Comparison of ENCODE assay signal across 9 cellular contexts in genomic region chr6:34527751-34528670, GRCh38. TPM values are rescaled to one million over a fixed set of nuclear protein-coding genes. Genes with fewer than 3 reads are reported as not detected.
DNase-seq lines count a peak whose midpoint lies in the region; ATAC-seq and TF ChIP-seq lines count a peak whose summit lies in the region.
"Had no signal": no experiment of that assay in that cellular context is flagged by ENCODE, and none has a peak within 500 bp of the region (broad histone marks: within the 10 kb centered on the region; RNA-seq: fewer than 3 reads in every experiment).

No MANE protein-coding gene starts in this region.

- H3K79me2 ChIP-seq in MM.1S (ENCODE audit: low read length) (no peaks in the 10 kb centered on the region), osteoblast (ENCODE audit: insufficient read depth, low read length) (no peaks in the 10 kb centered on the region)

- no peaks in the 10 kb centered on the region for H3K9me2 ChIP-seq in MM.1S (replicated peaks; ENCODE audit: insufficient read depth, low read length)

- H3K27ac ChIP-seq in MM.1S (ENCODE audit: low read length) = no peak overlapping the region
- no peak overlapping the region for H3K27ac ChIP-seq in osteoblast (ENCODE audit: low read depth, low read length)
- no peak overlapping the region for H3K27ac ChIP-seq in adrenal gland

- no peaks in the 10 kb centered on the region for H3K36me3 Mint-ChIP-seq in T-helper 2 cell treated with Interferon-gamma antibody and Interleukin-4, amounts not matched to agents 5 μg/mL and 100 μg/mL, for 36 hours (ENCODE audit: low read depth)
- no peaks in the 10 kb centered on the region for H3K36me3 Mint-ChIP-seq in chondrocyte (ENCODE audit: low read depth)

- no peak for TF ChIP-seq POLR2A in adrenal gland (IDR thresholded peaks at IDR 0.05)

- H3K36me3 ChIP-seq in MM.1S (replicated peaks; ENCODE audit: insufficient read depth, low read length) (no peaks in the 10 kb centered on the region), osteoblast (ENCODE audit: insufficient read depth, low read length) (no peaks in the 10 kb centered on the region), adrenal gland (replicated peaks in 1 of 2) (no peaks in the 10 kb centered on the region)

- no peaks in the 10 kb centered on the region for H3F3A ChIP-seq in MM.1S (ENCODE audit: insufficient read depth, low read length)

- H2AFZ ChIP-seq in MM.1S (ENCODE audit: low read length) (no peak overlapping the region), osteoblast (ENCODE audit: low read length) (no peak overlapping the region)

- TF ChIP-seq CTCF in MM.1S (IDR thresholded peaks at IDR 0.05; ENCODE audit: low read length) = no peak
- no peak for TF ChIP-seq CTCF in chondrocyte (IDR thresholded peaks at IDR 0.05)
- no peak for TF ChIP-seq CTCF in osteoblast (IDR thresholded peaks at IDR 0.05; ENCODE audit: extremely low read depth, low read depth, low read length)
- TF ChIP-seq CTCF in adrenal gland (IDR thresholded peaks at IDR 0.05) = no peak

- H3K9me3 Mint-ChIP-seq in T-helper 2 cell treated with Interferon-gamma antibody and Interleukin-4, amounts not matched to agents 5 μg/mL and 100 μg/mL, for 36 hours = no peaks in the 10 kb centered on the region
- H3K9me3 Mint-ChIP-seq in chondrocyte (ENCODE audit: low read depth) = no peaks in the 10 kb centered on the region

- no peak for ATAC-seq in GM21737 (IDR thresholded peaks at IDR 0.05; ENCODE audit: unreplicated experiment)

- no peak overlapping the region for H3K27ac Mint-ChIP-seq in T-helper 2 cell treated with Interferon-gamma antibody and Interleukin-4, amounts not matched to agents 5 μg/mL and 100 μg/mL, for 36 hours
- H3K27ac Mint-ChIP-seq in chondrocyte (ENCODE audit: unreplicated experiment) = no peak overlapping the region

- H3K9ac ChIP-seq in MM.1S (ENCODE audit: low read length) = peak overlapping the region; percentile 27; the same call in 1 of the 2 replicates

- peak overlapping the region; percentile 6 for H3K4me3 Mint-ChIP-seq in T-helper 2 cell treated with Interferon-gamma antibody and Interleukin-4, amounts not matched to agents 5 μg/mL and 100 μg/mL, for 36 hours
- peak overlapping the region; percentile 47 for H3K4me3 Mint-ChIP-seq in chondrocyte (ENCODE audit: unreplicated experiment)

- no peaks in the 10 kb centered on the region for H3K27me3 ChIP-seq in MM.1S (replicated peaks; ENCODE audit: insufficient read depth, low read length)
- no peaks in the 10 kb centered on the region for H3K27me3 ChIP-seq in osteoblast (ENCODE audit: insufficient read depth, low read length)
- H3K27me3 ChIP-seq in adrenal gland = no peaks in the 10 kb centered on the region

- H4K20me1 ChIP-seq in MM.1S (ENCODE audit: insufficient read depth, low read length) = no peaks in the 10 kb centered on the region
- no peaks in the 10 kb centered on the region for H4K20me1 ChIP-seq in osteoblast (ENCODE audit: insufficient read depth, low read length)

- H3K9me3 ChIP-seq in MM.1S (replicated peaks; ENCODE audit: insufficient read depth, low read length) (no peaks in the 10 kb centered on the region), osteoblast (ENCODE audit: low read depth, low read length) (no peaks in the 10 kb centered on the region), adrenal gland (replicated peaks in 1 of 3) (no peaks in the 10 kb centered on the region)

- peaks cover 3% of the 10 kb centered on the region; the same call in 1 of the 2 replicates for H3K4me1 ChIP-seq in MM.1S (ENCODE audit: low read length)
- H3K4me1 ChIP-seq in osteoblast (ENCODE audit: insufficient read depth, low read length) = peaks cover 4% of the 10 kb centered on the region
- peaks cover 3 to 4% of the 10 kb centered on the region in 2 donors for H3K4me1 ChIP-seq in adrenal gland (replicated peaks in 1 of 2)

- H3K4me2 ChIP-seq in MM.1S (ENCODE audit: low read depth, low read length) = peak overlapping the region; percentile 96; the same call in 1 of the 2 replicates
- H3K4me2 ChIP-seq in osteoblast (ENCODE audit: insufficient read depth, low read length) = peak overlapping the region; percentile 80

- H3K4me1 Mint-ChIP-seq in T-helper 2 cell treated with Interferon-gamma antibody and Interleukin-4, amounts not matched to agents 5 μg/mL and 100 μg/mL, for 36 hours (ENCODE audit: low read depth) = no peaks in the 10 kb centered on the region
- peaks cover 8% of the 10 kb centered on the region for H3K4me1 Mint-ChIP-seq in chondrocyte (ENCODE audit: low read depth)

- no peaks in the 10 kb centered on the region for H3K27me3 Mint-ChIP-seq in T-helper 2 cell treated with Interferon-gamma antibody and Interleukin-4, amounts not matched to agents 5 μg/mL and 100 μg/mL, for 36 hours (ENCODE audit: low read depth)
- no peaks in the 10 kb centered on the region for H3K27me3 Mint-ChIP-seq in chondrocyte (ENCODE audit: low read depth)

- intact Hi-C loops in adrenal gland (cut with DNase I) = loop anchor here (5.0 to 10.0 kb wide), 2 partner anchors 77 to 79 kb away; no protein-coding TSS in a partner anchor

- 84 to 90% (median 86%) methylated on average over 12 of the region's 12 CpGs for WGBS in adrenal gland, 4 donors

- DNase-seq in T-helper 2 cell treated with Interferon-gamma antibody and Interleukin-4, amounts not matched to agents 5 μg/mL and 100 μg/mL, for 36 hours (ENCODE audit: low spot score) = no peak
- DNase-seq in T-helper 2 cell (no peak), MM.1S (no peak), chondrocyte (ENCODE audit: low spot score) (peak; percentile 58), osteoblast (ENCODE audit: insufficient read length, low spot score, missing footprints) (peak; percentile 58), adrenal gland (no peak), SKM-1 treated with dmso at 0.1 percent for 144 hours (lab: John Stamatoyannopoulos, UW; ENCODE audit: unreplicated experiment) (no peak)

- H3K4me3 ChIP-seq in MM.1S (ENCODE audit: low read length) = no peak overlapping the region
- H3K4me3 ChIP-seq in osteoblast (ENCODE audit: insufficient read depth, low read length) = no peak overlapping the region
- H3K4me3 ChIP-seq in adrenal gland = no peak overlapping the region

RNA-seq across cellular contexts. Expression of gene SPDEF, which starts 28.1 kb away (rescaled TPM):
- total RNA-seq in chondrocyte (0.10 TPM in 1 of 3 replicates, not detected in the others), osteoblast (0.29 TPM in 1 of 2 replicates, not detected in the other), adrenal gland (under 1 TPM in 2 of 8 donors, not detected in 6; 0.14 TPM)
- under 1 TPM in 1 of 3 donors, not detected in 2; 0.13 TPM for polyA plus RNA-seq in adrenal gland
- total RNA-seq: G401 had no signal

Comparison
In these comparisons a context has a peak if more than half of its experiments do, and no peak if none do; other contexts are left out.
1. DNase-seq: peak in chondrocyte (single experiment) and osteoblast (single experiment); none in T-helper 2 cell treated with Interferon-gamma antibody and Interleukin-4, amounts not matched to agents 5 μg/mL and 100 μg/mL, for 36 hours (single experiment), T-helper 2 cell (0 of 5), MM.1S (single experiment), adrenal gland (0 of 7) and SKM-1 treated with dmso at 0.1 percent for 144 hours (single experiment).